9 cellular contexts compared by ENCODE assay signal in genomic region chr10:35355971-35356724, GRCh38. TPM values are rescaled to one million over a fixed set of nuclear protein-coding genes. Genes with fewer than 3 reads are reported as not detected.
DNase-seq lines count a peak whose midpoint lies in the region; ATAC-seq lines count a peak whose summit lies in the region.
"Had no signal": no experiment of that assay in that cellular context is flagged by ENCODE, and none has a peak within 500 bp of the region (broad histone marks: within the 10 kb centered on the region; RNA-seq: fewer than 3 reads in every experiment).

No MANE protein-coding gene starts in this region.

- H3K4me1 ChIP-seq in aorta (ENCODE audit: control insufficient read depth in 1 of 2, insufficient read depth in 2 of 2, low read length in 2 of 2), result peaks cover 2 to 6% of the 10 kb centered on the region in 2 donors

- ATAC-seq in GM18909 (IDR thresholded peaks at IDR 0.05; ENCODE audit: poor library complexity, unreplicated experiment) (peak; percentile 43), HG03025 (IDR thresholded peaks at IDR 0.05; ENCODE audit: low FRiP score, unreplicated experiment) (peak; percentile 62), aorta (ENCODE audit: low FRiP score) (no peak)
- ATAC-seq: K562 had no signal

- H3K27me3 ChIP-seq in aorta (ENCODE audit: control insufficient read depth in 1 of 2, insufficient read depth in 2 of 2, low read length in 1 of 2), result no peaks in the 10 kb centered on the region

- no peaks in the 10 kb centered on the region for H3K9me3 ChIP-seq in aorta (ENCODE audit: control insufficient read depth, low read length)

- intact Hi-C loops in aorta (cut with DNase I), result no loop called here

- H3K36me3 ChIP-seq in aorta (ENCODE audit: control insufficient read depth in 1 of 2, insufficient read depth in 2 of 2, low read length in 1 of 2), result no peaks in the 10 kb centered on the region

- WGBS in aorta, 2 donors, result 82 to 84% methylated on average over 9 of the region's 9 CpGs

- DNase-seq in AG08395 (ENCODE audit: low spot score) (peak; percentile 58), NCI-H526 treated with DMSO at 0.1 percent for 48 hours (lab: John Stamatoyannopoulos, UW) (no peak), aorta (no peak), COLO829 (ENCODE audit: low spot score) (no peak), SW480 (ENCODE audit: low spot score) (no peak)
- DNase-seq in activated naive CD4-positive, alpha-beta T cell treated with anti-CD3 and anti-CD28 coated beads, Interleukin-2, amount 50 U/mL, for 16 hours, result peak; percentile 23

- H3K27ac ChIP-seq in aorta (ENCODE audit: low read depth in 1 of 2, low read length in 2 of 2), result no peak overlapping the region

- no peak overlapping the region for H3K4me3 ChIP-seq in aorta (ENCODE audit: low read length in 2 of 2)
- H3K4me3 ChIP-seq: K562 had no signal

RNA-seq across cellular contexts. Expression of gene CCNY, which starts 19.8 kb away (rescaled TPM):
- total RNA-seq in aorta, result 10 to 100 TPM; 71.9 to 95.9 TPM
- polyA plus RNA-seq in aorta, result 10 to 100 TPM; 25.5 to 36.8 TPM

Comparison
In these comparisons a context has a peak if more than half of its experiments do, and no peak if none do; other contexts are left out.
1. DNase-seq: peak in AG08395 (single experiment) and activated naive CD4-positive, alpha-beta T cell treated with anti-CD3 and anti-CD28 coated beads, Interleukin-2, amount 50 U/mL, for 16 hours (single experiment); none in NCI-H526 treated with DMSO at 0.1 percent for 48 hours (single experiment), aorta (0 of 2), COLO829 (single experiment) and SW480 (single experiment).